8 cellular contexts compared by ENCODE assay signal in genomic region chr5:24110019-24110615, GRCh38.
DNase-seq lines count a peak whose midpoint lies in the region; ATAC-seq, FAIRE-seq and TF ChIP-seq lines count a peak whose summit lies in the region.

No MANE protein-coding gene starts in this region.

- H3K9ac ChIP-seq in neuronal stem cell (ENCODE audit: low read depth, low read length, poor library complexity): no peak overlapping the region

- H3K4me2 ChIP-seq in neuronal stem cell (ENCODE audit: insufficient read depth, low read length, poor library complexity, severe bottlenecking): no peak overlapping the region

- TF ChIP-seq POLR2A in body of pancreas (IDR thresholded peaks at IDR 0.05) (no peak), GM12892 (IDR thresholded peaks at IDR 0.05; ENCODE audit: low read depth, low read length) (no peak)

- H3K4me1 Mint-ChIP-seq in naive thymus-derived CD8-positive, alpha-beta T cell: no peaks in the 10 kb centered on the region
- H3K4me1 Mint-ChIP-seq in activated T-helper 1 cell treated with anti-CD3 and anti-CD28 coated beads, Interleukin-12 subunit alpha, Interleukin-12 subunit beta, Interleukin-2, Interleukin-4 antibody, amounts not matched to agents 30 ng/mL and 10 ng/mL and 1 ng/mL, durations not matched to agents 14 hours and 24 hours and 36 hours (ENCODE audit: low read depth): no peaks in the 10 kb centered on the region

- peaks cover 3 to 17% (median 9%) of the 10 kb centered on the region in 9 donors for H3K9me3 Mint-ChIP-seq in naive thymus-derived CD8-positive, alpha-beta T cell
- peaks cover 7% of the 10 kb centered on the region for H3K9me3 Mint-ChIP-seq in activated T-helper 1 cell treated with anti-CD3 and anti-CD28 coated beads, Interleukin-12 subunit alpha, Interleukin-12 subunit beta, Interleukin-2, Interleukin-4 antibody, amounts not matched to agents 30 ng/mL and 10 ng/mL and 1 ng/mL, durations not matched to agents 14 hours and 24 hours and 36 hours

- no peak overlapping the region for H2BK5ac ChIP-seq in neuronal stem cell (ENCODE audit: low read length)

- H3K4me1 ChIP-seq in body of pancreas: no peaks in the 10 kb centered on the region
- no peaks in the 10 kb centered on the region for H3K4me1 ChIP-seq in neuronal stem cell (ENCODE audit: control insufficient read depth in 2 of 2, insufficient read depth in 1 of 2, low read depth in 1 of 2, low read length in 2 of 2)

- no peak overlapping the region for H4K91ac ChIP-seq in neuronal stem cell (ENCODE audit: low read depth, low read length, poor library complexity)

- no peak overlapping the region for H3K27ac Mint-ChIP-seq in naive thymus-derived CD8-positive, alpha-beta T cell
- H3K27ac Mint-ChIP-seq in activated T-helper 1 cell treated with anti-CD3 and anti-CD28 coated beads, Interleukin-12 subunit alpha, Interleukin-12 subunit beta, Interleukin-2, Interleukin-4 antibody, amounts not matched to agents 30 ng/mL and 10 ng/mL and 1 ng/mL, durations not matched to agents 14 hours and 24 hours and 36 hours: no peak overlapping the region

- H3K4me3 Mint-ChIP-seq in naive thymus-derived CD8-positive, alpha-beta T cell: no peak overlapping the region
- H3K4me3 Mint-ChIP-seq in activated T-helper 1 cell treated with anti-CD3 and anti-CD28 coated beads, Interleukin-12 subunit alpha, Interleukin-12 subunit beta, Interleukin-2, Interleukin-4 antibody, amounts not matched to agents 30 ng/mL and 10 ng/mL and 1 ng/mL, durations not matched to agents 14 hours and 24 hours and 36 hours: no peak overlapping the region

- H3K27me3 ChIP-seq in body of pancreas (no peaks in the 10 kb centered on the region), neuronal stem cell (ENCODE audit: control insufficient read depth in 3 of 3, insufficient read depth in 3 of 3, low read depth in 1 of 3, low read length in 3 of 3) (no peaks in the 10 kb centered on the region)

- no peak overlapping the region for H2AK5ac ChIP-seq in neuronal stem cell (ENCODE audit: low read depth, low read length)

- H4K8ac ChIP-seq in neuronal stem cell (ENCODE audit: low read depth, low read length): no peak overlapping the region

- intact Hi-C loops in body of pancreas (cut with DNase I): no loop called here
- intact Hi-C loops in activated T-helper 1 cell treated with anti-CD3 and anti-CD28 coated beads, Interleukin-12 subunit alpha, Interleukin-12 subunit beta, Interleukin-2, Interleukin-4 antibody, amounts not matched to agents 30 ng/mL and 10 ng/mL and 1 ng/mL, durations not matched to agents 14 hours and 24 hours and 36 hours (cut with micrococcal nuclease): no loop called here

- peak; percentile 60 for DNase-seq in NCI-H2081 treated with DMSO at 0.1 percent for 48 hours (lab: John Stamatoyannopoulos, UW)
- no peak for DNase-seq in body of pancreas
- peak; percentile 2 for DNase-seq in neuronal stem cell (ENCODE audit: low spot score)
- DNase-seq in naive thymus-derived CD8-positive, alpha-beta T cell: no peak
- DNase-seq in activated T-helper 1 cell treated with anti-CD3 and anti-CD28 coated beads, Interleukin-12 subunit alpha, Interleukin-12 subunit beta, Interleukin-2, Interleukin-4 antibody, amounts not matched to agents 30 ng/mL and 10 ng/mL and 1 ng/mL, durations not matched to agents 14 hours and 24 hours and 36 hours (ENCODE audit: low spot score): no peak
- DNase-seq in GM12892 (ENCODE audit: insufficient read length): no peak
- DNase-seq in NK-92 treated with Interleukin-12 subunit alpha and Interleukin-12 subunit beta, amount 100 ng/mL, for 24 hours (lab: John Stamatoyannopoulos, UW): no peak

- no peak overlapping the region for H2BK12ac ChIP-seq in neuronal stem cell (ENCODE audit: low read length)

- H3K79me1 ChIP-seq in neuronal stem cell (ENCODE audit: low read depth, low read length): no peaks in the 10 kb centered on the region

- no peak overlapping the region for H3K18ac ChIP-seq in neuronal stem cell (ENCODE audit: low read length)

- no peaks in the 10 kb centered on the region for H3K36me3 Mint-ChIP-seq in naive thymus-derived CD8-positive, alpha-beta T cell
- no peaks in the 10 kb centered on the region for H3K36me3 Mint-ChIP-seq in activated T-helper 1 cell treated with anti-CD3 and anti-CD28 coated beads, Interleukin-12 subunit alpha, Interleukin-12 subunit beta, Interleukin-2, Interleukin-4 antibody, amounts not matched to agents 30 ng/mL and 10 ng/mL and 1 ng/mL, durations not matched to agents 14 hours and 24 hours and 36 hours (ENCODE audit: low read depth)

- 27 to 30% methylated on average over 3 of the region's 3 CpGs for WGBS in body of pancreas, 2 donors
- WGBS in neuronal stem cell (ENCODE audit: extremely low coverage in 2 of 2, insufficient read length in 2 of 2, insufficient replicate concordance in 1 of 2), 2 donors: no CpG with 5 or more reads among the region's 3 CpGs

- H3K36me3 ChIP-seq in body of pancreas (replicated peaks in 1 of 2; ENCODE audit: insufficient read depth in 1 of 2, low read depth in 2 of 2) (no peaks in the 10 kb centered on the region), neuronal stem cell (replicated peaks in 1 of 2; ENCODE audit: control insufficient read depth in 2 of 2, insufficient read depth in 2 of 2, low read length in 2 of 2) (no peaks in the 10 kb centered on the region)

- no peak overlapping the region for H2BK15ac ChIP-seq in neuronal stem cell (ENCODE audit: low read length)

- POLR2A ChIA-PET in naive thymus-derived CD8-positive, alpha-beta T cell (lab: Charles Lee): no interaction called here

- 0 out of 3 replicates have a peak, but pooled peaks have one; percentile 7 for TF ChIP-seq CTCF in GM12872 (IDR thresholded peaks at IDR 0.05; ENCODE audit: insufficient read depth, low read depth, low read length)
- TF ChIP-seq CTCF in body of pancreas (IDR thresholded peaks at IDR 0.05): peak in 5 of 7 experiments; percentile 40 to 66 (median 55)

- ATAC-seq in body of pancreas: no peak
- no peak for ATAC-seq in naive thymus-derived CD8-positive, alpha-beta T cell

- no peak overlapping the region for H3K23ac ChIP-seq in neuronal stem cell (ENCODE audit: low read depth, low read length, poor library complexity)

- H3K27me3 Mint-ChIP-seq in naive thymus-derived CD8-positive, alpha-beta T cell: no peaks in the 10 kb centered on the region
- H3K27me3 Mint-ChIP-seq in activated T-helper 1 cell treated with anti-CD3 and anti-CD28 coated beads, Interleukin-12 subunit alpha, Interleukin-12 subunit beta, Interleukin-2, Interleukin-4 antibody, amounts not matched to agents 30 ng/mL and 10 ng/mL and 1 ng/mL, durations not matched to agents 14 hours and 24 hours and 36 hours (ENCODE audit: insufficient read depth): no peaks in the 10 kb centered on the region

- no peak overlapping the region for H2BK120ac ChIP-seq in neuronal stem cell (ENCODE audit: low read depth, low read length)

- no peak overlapping the region for H2AFZ ChIP-seq in neuronal stem cell (ENCODE audit: low read length)

- H3K14ac ChIP-seq in neuronal stem cell (ENCODE audit: low read length): no peak overlapping the region

- FAIRE-seq in GM12892 (lab: Jason Lieb, UNC): no peak

- H3K27ac ChIP-seq in body of pancreas (no peak overlapping the region), neuronal stem cell (replicated peaks; ENCODE audit: low read length) (no peak overlapping the region)

- H3K4ac ChIP-seq in neuronal stem cell (ENCODE audit: low read length): no peak overlapping the region

- peaks cover 0 to 3% (median 0%) of the 10 kb centered on the region in 3 donors for H3K9me3 ChIP-seq in body of pancreas
- H3K9me3 ChIP-seq in neuronal stem cell (replicated peaks in 1 of 2; ENCODE audit: control insufficient read depth in 2 of 2, insufficient read depth in 1 of 2, low read depth in 1 of 2, low read length in 2 of 2): no peaks in the 10 kb centered on the region

- H3K4me3 ChIP-seq in body of pancreas: no peak overlapping the region
- no peak overlapping the region for H3K4me3 ChIP-seq in neuronal stem cell (ENCODE audit: low read length in 2 of 2)

Comparison
In these comparisons a context has a peak if more than half of its experiments do, and no peak if none do; other contexts are left out.
1. DNase-seq: peak in NCI-H2081 treated with DMSO at 0.1 percent for 48 hours (single experiment) and neuronal stem cell (single experiment); none in body of pancreas (0 of 4), naive thymus-derived CD8-positive, alpha-beta T cell (0 of 10), activated T-helper 1 cell treated with anti-CD3 and anti-CD28 coated beads, Interleukin-12 subunit alpha, Interleukin-12 subunit beta, Interleukin-2, Interleukin-4 antibody, amounts not matched to agents 30 ng/mL and 10 ng/mL and 1 ng/mL, durations not matched to agents 14 hours and 24 hours and 36 hours (single experiment), GM12892 (single experiment) and NK-92 treated with Interleukin-12 subunit alpha and Interleukin-12 subunit beta, amount 100 ng/mL, for 24 hours (single experiment).